10 cellular contexts compared by ENCODE assay signal in the genomic region with DNA sequence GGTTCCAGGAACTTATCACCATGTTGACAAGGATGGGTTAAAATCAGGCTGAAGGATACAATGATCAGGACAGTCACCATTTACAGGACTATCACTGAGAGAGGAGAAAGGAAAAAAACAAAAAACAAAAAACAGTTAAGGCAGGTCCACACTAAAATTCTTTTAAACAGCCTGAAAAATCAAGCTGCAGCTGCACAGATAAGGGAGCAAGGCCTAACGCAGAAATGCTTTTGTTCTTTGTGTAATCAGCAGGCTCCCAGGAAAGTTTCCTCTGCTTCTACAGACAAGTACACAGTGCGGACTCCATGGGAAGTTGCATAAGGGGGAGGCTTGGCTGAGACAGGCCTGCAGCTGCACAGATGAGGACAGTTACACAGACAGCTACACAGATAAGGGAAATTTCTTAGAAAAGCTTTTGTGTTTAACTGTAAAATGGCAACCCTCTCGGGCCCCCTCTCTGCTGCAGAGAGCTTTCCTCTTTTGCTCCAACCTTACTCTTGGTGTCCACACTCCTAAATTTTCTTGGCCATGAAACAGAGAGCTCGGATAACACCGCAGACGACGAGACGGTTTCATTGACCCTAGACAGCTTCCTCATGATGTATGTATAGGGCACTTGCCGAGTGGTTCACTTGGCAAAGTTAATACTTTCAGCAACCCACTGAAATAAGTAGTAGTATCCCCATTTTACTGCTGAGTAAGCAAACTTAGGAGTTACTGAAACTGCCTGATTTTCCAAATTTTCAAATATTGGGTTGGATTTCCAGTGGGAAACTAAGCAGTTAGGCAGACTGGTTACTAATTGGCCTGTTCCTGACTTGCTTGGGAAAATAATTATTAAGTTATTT. TPM values are rescaled to one million over a fixed set of nuclear protein-coding genes. Genes with fewer than 3 reads are reported as not detected.
DNase-seq lines count a peak whose midpoint lies in the region; FAIRE-seq and TF ChIP-seq lines count a peak whose summit lies in the region.
"Had no signal": no experiment of that assay in that cellular context is flagged by ENCODE, and none has a peak within 500 bp of the region (broad histone marks: within the 10 kb centered on the region; RNA-seq: fewer than 3 reads in every experiment).

No MANE protein-coding gene starts in this region.

- no peak overlapping the region for H3K4me2 ChIP-seq in OCI-LY7 (ENCODE audit: low read length)

- peak; percentile 51 for DNase-seq in NCI-H510A treated with DMSO at 0.1 percent for 48 hours (lab: John Stamatoyannopoulos, UW)
- no peak for DNase-seq in NCI-H510A (lab: John Stamatoyannopoulos, UW)
- DNase-seq in dermis microvascular lymphatic vessel endothelial cell (ENCODE audit: low read depth in 2 of 2): peak; percentile 44 to 86
- DNase-seq in lung microvascular endothelial cell (ENCODE audit: low read depth in 2 of 2): peak; percentile 60 to 78
- no peak for DNase-seq in urothelium cell line (ENCODE audit: low spot score)
- DNase-seq in D341Med (ENCODE audit: low spot score): no peak
- no peak for DNase-seq in stimulated activated CD4-positive, alpha-beta T cell treated with anti-CD3 and anti-CD28 coated beads, Interleukin-12 subunit alpha, Interleukin-12 subunit beta, amount 100 ng/mL, for 4 hours
- DNase-seq in OCI-LY7 (ENCODE audit: low spot score): no peak
- DNase-seq: activated CD4-positive, alpha-beta T cell treated with anti-CD3 and anti-CD28 coated beads for 48 hours had no signal

- no peaks in the 10 kb centered on the region for H4K20me1 ChIP-seq in OCI-LY7 (ENCODE audit: insufficient read depth, low read length)

- POLR2A ChIA-PET in OCI-LY7 (lab: Charles Lee): interaction anchor here (0.5 to 0.8 kb wide), 2 partner anchors 12 to 52 kb away, joined by 3 to 4 read pairs; no protein-coding TSS in a partner anchor

- H3K9me3 ChIP-seq in OCI-LY7 (ENCODE audit: low read length): no peaks in the 10 kb centered on the region

- H3K4me1 ChIP-seq in OCI-LY7 (ENCODE audit: insufficient read depth, low read length, poor library complexity, severe bottlenecking): no peaks in the 10 kb centered on the region

- no TSS peak for BruUV-seq in OCI-LY7 (replicated peaks; lab: Mats Ljungman, UMichigan)

- no peak for TF ChIP-seq CTCF in OCI-LY7 (conservative IDR thresholded peaks at IDR 0.05; ENCODE audit: low read length)

- CTCF ChIA-PET in OCI-LY7 (lab: Charles Lee; ENCODE audit: unreplicated experiment): no interaction called here

- H3K4me3 ChIP-seq in OCI-LY7 (ENCODE audit: low read depth, low read length, poor library complexity, severe bottlenecking): no peak overlapping the region

- intact Hi-C loops in OCI-LY7 (cut with micrococcal nuclease; ENCODE audit: unreplicated experiment): no loop called here

- no peaks in the 10 kb centered on the region for H3K36me3 ChIP-seq in OCI-LY7 (ENCODE audit: insufficient read depth, low read length)

- no peaks in the 10 kb centered on the region for H3K9me2 ChIP-seq in OCI-LY7 (ENCODE audit: insufficient read depth, low read length)

- peak; percentile 94 for FAIRE-seq in urothelium cell line (lab: Jason Lieb, UNC)

- H3K27ac ChIP-seq in OCI-LY7 (ENCODE audit: low read depth, low read length, poor library complexity, severe bottlenecking): no peak overlapping the region

- no peaks in the 10 kb centered on the region for H3K79me2 ChIP-seq in OCI-LY7 (ENCODE audit: insufficient read depth, low read depth, low read length)

- no peak overlapping the region for H2AFZ ChIP-seq in OCI-LY7 (ENCODE audit: low read length)

RNA-seq across cellular contexts. Expression of a gene that starts 45.5 kb away (rescaled TPM):
- under 0.01 and 0.13 TPM in 2 replicates for total RNA-seq in dermis microvascular lymphatic vessel endothelial cell
- total RNA-seq in lung microvascular endothelial cell: not detected in 2 replicates
- not detected in 2 replicates for total RNA-seq in OCI-LY7 (2014; rRNA removed; shearing (Covaris generic))
- not detected in 2 replicates for total RNA-seq in OCI-LY7 (2022)
- total RNA-seq: skeletal muscle tissue had no signal

Comparison
In these comparisons a context has a peak if more than half of its experiments do, and no peak if none do; other contexts are left out.
1. DNase-seq: peak in NCI-H510A treated with DMSO at 0.1 percent for 48 hours (single experiment), dermis microvascular lymphatic vessel endothelial cell (2 of 2) and lung microvascular endothelial cell (2 of 2); none in NCI-H510A (single experiment), urothelium cell line (single experiment), D341Med (single experiment), stimulated activated CD4-positive, alpha-beta T cell treated with anti-CD3 and anti-CD28 coated beads, Interleukin-12 subunit alpha, Interleukin-12 subunit beta, amount 100 ng/mL, for 4 hours (single experiment) and OCI-LY7 (single experiment).